In genomic region chr17:67613961-67614360, GRCh38 we compare ENCODE assay signal across 24 cellular contexts.
DNase-seq lines count a peak whose midpoint lies in the region; ATAC-seq, FAIRE-seq and TF ChIP-seq lines count a peak whose summit lies in the region.
"Had no signal": no experiment of that assay in that cellular context is flagged by ENCODE, and none has a peak within 500 bp of the region (broad histone marks: within the 10 kb centered on the region; RNA-seq: fewer than 3 reads in every experiment).

No MANE protein-coding gene starts in this region.

- no peak overlapping the region for H3K4me3 Mint-ChIP-seq in activated naive CD8-positive, alpha-beta T cell
- no peak overlapping the region for H3K4me3 Mint-ChIP-seq in activated naive CD8-positive, alpha-beta T cell treated with anti-CD3 and anti-CD28 coated beads, Interleukin-2, amount 50 U/mL, for 24 hours
- no peak overlapping the region for H3K4me3 Mint-ChIP-seq in WTC11
- H3K4me3 Mint-ChIP-seq: CD14-positive monocyte, GM23338 had no signal

- POLR2A ChIA-PET in WTC11 (lab: Charles Lee) = no interaction called here

- no peak for ATAC-seq in activated naive CD8-positive, alpha-beta T cell treated with anti-CD3 and anti-CD28 coated beads, Interleukin-2, amount 50 U/mL, for 24 hours
- ATAC-seq in WTC11 (no peak), heart left ventricle (no peak)
- ATAC-seq: GM23338 had no signal

- CTCF ChIA-PET in WTC11 (lab: Charles Lee) = no interaction called here

- TF ChIP-seq POLR2A in heart left ventricle (IDR thresholded peaks at IDR 0.05) = no peak

- H3K4me1 Mint-ChIP-seq in activated naive CD8-positive, alpha-beta T cell (ENCODE audit: low read depth) = peaks cover 12% of the 10 kb centered on the region
- peaks cover 10% of the 10 kb centered on the region for H3K4me1 Mint-ChIP-seq in activated naive CD8-positive, alpha-beta T cell treated with anti-CD3 and anti-CD28 coated beads, Interleukin-2, amount 50 U/mL, for 24 hours
- 0 out of 2 replicates have a peak, but pooled peaks cover 3% of the 10 kb centered on the region for H3K4me1 Mint-ChIP-seq in WTC11

- H3K9me3 Mint-ChIP-seq in activated naive CD8-positive, alpha-beta T cell (ENCODE audit: low read depth) = no peaks in the 10 kb centered on the region
- H3K9me3 Mint-ChIP-seq in activated naive CD8-positive, alpha-beta T cell treated with anti-CD3 and anti-CD28 coated beads, Interleukin-2, amount 50 U/mL, for 24 hours = no peaks in the 10 kb centered on the region
- no peaks in the 10 kb centered on the region for H3K9me3 Mint-ChIP-seq in WTC11
- H3K9me3 Mint-ChIP-seq: GM23338 had no signal

- H4K20me1 ChIP-seq in keratinocyte (ENCODE audit: control insufficient read depth, extremely low read depth, insufficient read depth, low read length) = no peaks in the 10 kb centered on the region

- dilution Hi-C loops in keratinocyte (cut with MboI; ENCODE audit: extremely low pct_ligation_motif_present, low sequenced_read_pairs) = no loop called here

- H3K9me3 ChIP-seq in keratinocyte (ENCODE audit: control insufficient read depth, low read depth, low read length) (no peaks in the 10 kb centered on the region), heart left ventricle (no peaks in the 10 kb centered on the region)
- H3K9me3 ChIP-seq: MG63, Peyer's patch had no signal

- DNase-seq in activated naive CD8-positive, alpha-beta T cell treated with anti-CD3 and anti-CD28 coated beads, Interleukin-2, amount 50 U/mL, for 24 hours = no peak
- DNase-seq in WTC11 (ENCODE audit: low spot score) (no peak), keratinocyte (ENCODE audit: low read depth, low spot score) (no peak), HPDE6-E6E7 (ENCODE audit: extremely low spot score) (no peak), heart left ventricle (no peak), cerebellar nuclear complex (lab: John Stamatoyannopoulos, UW) (no peak)
- DNase-seq: ACHN; AML-193; COR-L47; DMS153; GDM1; HCEC 1CT; Kasumi-1; MG63; NCI-H1092; NCI-H146; NCI-H2081; NCI-H748 treated with DMSO at 0.1 percent for 48 hours; NK-92 treated with Interleukin-12 subunit alpha and Interleukin-12 subunit beta, amount 100 ng/mL, for 24 hours had no signal

- H2AFZ ChIP-seq in keratinocyte (ENCODE audit: control insufficient read depth, low read length) = no peak overlapping the region
- H2AFZ ChIP-seq: GM23338 had no signal

- peaks cover 22% of the 10 kb centered on the region for H3K4me1 ChIP-seq in keratinocyte (ENCODE audit: control insufficient read depth, extremely low read depth, insufficient read depth, low read length)
- H3K4me1 ChIP-seq in heart left ventricle = peaks cover 0 to 14% (median 0%) of the 10 kb centered on the region in 12 donors
- H3K4me1 ChIP-seq: Peyer's patch had no signal

- H3K9me1 ChIP-seq in keratinocyte (ENCODE audit: control insufficient read depth, extremely low read depth, insufficient read depth, low read length) = peaks cover 3% of the 10 kb centered on the region

- H3K4me2 ChIP-seq in keratinocyte (ENCODE audit: control insufficient read depth, extremely low read depth, insufficient read depth, low read depth, low read length) = peak overlapping the region; percentile 6
- H3K4me2 ChIP-seq: GM23338 had no signal

- TF ChIP-seq CTCF in WTC11 (IDR thresholded peaks at IDR 0.05) (no peak), keratinocyte (optimal IDR thresholded peaks at IDR 0.05 in 1 of 3, IDR thresholded peaks at IDR 0.05 in 1 of 3, conservative IDR thresholded peaks at IDR 0.05 in 1 of 3; ENCODE audit: extremely low read depth in 1 of 3, insufficient read depth in 2 of 3, low read length in 3 of 3) (no peak), heart left ventricle (IDR thresholded peaks at IDR 0.05) (no peak)

- H3K27ac Mint-ChIP-seq in activated naive CD8-positive, alpha-beta T cell = peak overlapping the region; percentile 54
- no peak overlapping the region for H3K27ac Mint-ChIP-seq in activated naive CD8-positive, alpha-beta T cell treated with anti-CD3 and anti-CD28 coated beads, Interleukin-2, amount 50 U/mL, for 24 hours
- H3K27ac Mint-ChIP-seq in WTC11 = peak overlapping the region; percentile 80
- H3K27ac Mint-ChIP-seq: CD14-positive monocyte, GM23338 had no signal

- peaks cover 4% of the 10 kb centered on the region for H3K36me3 Mint-ChIP-seq in activated naive CD8-positive, alpha-beta T cell
- H3K36me3 Mint-ChIP-seq in activated naive CD8-positive, alpha-beta T cell treated with anti-CD3 and anti-CD28 coated beads, Interleukin-2, amount 50 U/mL, for 24 hours (ENCODE audit: low read depth) = peaks cover 5% of the 10 kb centered on the region
- H3K36me3 Mint-ChIP-seq in WTC11 = no peaks in the 10 kb centered on the region

- H3K36me3 ChIP-seq in keratinocyte (ENCODE audit: control insufficient read depth in 2 of 2, extremely low read depth in 1 of 2, insufficient read depth in 2 of 2, low read length in 2 of 2) = peaks cover 0 to 2% of the 10 kb centered on the region in 2 experiments
- peaks cover 0 to 7% (median 0%) of the 10 kb centered on the region in 9 donors for H3K36me3 ChIP-seq in heart left ventricle
- H3K36me3 ChIP-seq: MG63, Peyer's patch had no signal

- H3K4me3 ChIP-seq in keratinocyte (ENCODE audit: control insufficient read depth in 2 of 3, extremely low read depth in 1 of 3, insufficient read depth in 2 of 3, low read depth in 1 of 3, low read length in 3 of 3) (no peak overlapping the region), heart left ventricle (no peak overlapping the region)
- H3K4me3 ChIP-seq: GM23338, MG63, Peyer's patch had no signal

- H3K27me3 Mint-ChIP-seq in activated naive CD8-positive, alpha-beta T cell = no peaks in the 10 kb centered on the region
- no peaks in the 10 kb centered on the region for H3K27me3 Mint-ChIP-seq in activated naive CD8-positive, alpha-beta T cell treated with anti-CD3 and anti-CD28 coated beads, Interleukin-2, amount 50 U/mL, for 24 hours
- no peaks in the 10 kb centered on the region for H3K27me3 Mint-ChIP-seq in WTC11 (ENCODE audit: low read depth)

- no peaks in the 10 kb centered on the region for H3K27me3 ChIP-seq in keratinocyte (ENCODE audit: control insufficient read depth, extremely low read depth, insufficient read depth, low read length)
- no peaks in the 10 kb centered on the region for H3K27me3 ChIP-seq in heart left ventricle
- H3K27me3 ChIP-seq: MG63, Peyer's patch had no signal

- H3K27ac ChIP-seq in keratinocyte (ENCODE audit: control insufficient read depth, insufficient read depth, low read length) = no peak overlapping the region
- H3K27ac ChIP-seq in heart left ventricle = no peak overlapping the region
- H3K27ac ChIP-seq: Peyer's patch had no signal

- H3K79me2 ChIP-seq in keratinocyte (ENCODE audit: control insufficient read depth, insufficient read depth, low read length) = no peaks in the 10 kb centered on the region

- no peak for FAIRE-seq in keratinocyte (lab: Jason Lieb, UNC)
- FAIRE-seq: GM12891 had no signal

- intact Hi-C loops in heart left ventricle (cut with DNase I) = no loop called here

- no peak overlapping the region for H3K9ac ChIP-seq in keratinocyte (ENCODE audit: control insufficient read depth, extremely low read depth, insufficient read depth, low read length)

- 95 to 97% (median 97%) methylated on average over 7 of the region's 7 CpGs for WGBS in heart left ventricle, 4 donors

TF ChIP-seq in WTC11, 78 proteins besides CTCF, POLR2A, EP300 and RAD21 (continues in another document):
- TF ChIP-seq, protein P1, sequence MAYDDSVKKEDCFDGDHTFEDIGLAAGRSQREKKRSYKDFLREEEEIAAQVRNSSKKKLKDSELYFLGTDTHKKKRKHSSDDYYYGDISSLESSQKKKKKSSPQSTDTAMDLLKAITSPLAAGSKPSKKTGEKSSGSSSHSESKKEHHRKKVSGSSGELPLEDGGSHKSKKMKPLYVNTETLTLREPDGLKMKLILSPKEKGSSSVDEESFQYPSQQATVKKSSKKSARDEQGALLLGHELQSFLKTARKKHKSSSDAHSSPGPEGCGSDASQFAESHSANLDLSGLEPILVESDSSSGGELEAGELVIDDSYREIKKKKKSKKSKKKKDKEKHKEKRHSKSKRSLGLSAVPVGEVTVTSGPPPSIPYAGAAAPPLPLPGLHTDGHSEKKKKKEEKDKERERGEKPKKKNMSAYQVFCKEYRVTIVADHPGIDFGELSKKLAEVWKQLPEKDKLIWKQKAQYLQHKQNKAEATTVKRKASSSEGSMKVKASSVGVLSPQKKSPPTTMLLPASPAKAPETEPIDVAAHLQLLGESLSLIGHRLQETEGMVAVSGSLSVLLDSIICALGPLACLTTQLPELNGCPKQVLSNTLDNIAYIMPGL (CRISPR knock-in tag; IDR thresholded peaks at IDR 0.05) = no peak
- TF ChIP-seq MAX (CRISPR knock-in tag; IDR thresholded peaks at IDR 0.05) = no peak
- no peak for TF ChIP-seq E2F1 (CRISPR knock-in tag; IDR thresholded peaks at IDR 0.05)
- TF ChIP-seq, protein P2, sequence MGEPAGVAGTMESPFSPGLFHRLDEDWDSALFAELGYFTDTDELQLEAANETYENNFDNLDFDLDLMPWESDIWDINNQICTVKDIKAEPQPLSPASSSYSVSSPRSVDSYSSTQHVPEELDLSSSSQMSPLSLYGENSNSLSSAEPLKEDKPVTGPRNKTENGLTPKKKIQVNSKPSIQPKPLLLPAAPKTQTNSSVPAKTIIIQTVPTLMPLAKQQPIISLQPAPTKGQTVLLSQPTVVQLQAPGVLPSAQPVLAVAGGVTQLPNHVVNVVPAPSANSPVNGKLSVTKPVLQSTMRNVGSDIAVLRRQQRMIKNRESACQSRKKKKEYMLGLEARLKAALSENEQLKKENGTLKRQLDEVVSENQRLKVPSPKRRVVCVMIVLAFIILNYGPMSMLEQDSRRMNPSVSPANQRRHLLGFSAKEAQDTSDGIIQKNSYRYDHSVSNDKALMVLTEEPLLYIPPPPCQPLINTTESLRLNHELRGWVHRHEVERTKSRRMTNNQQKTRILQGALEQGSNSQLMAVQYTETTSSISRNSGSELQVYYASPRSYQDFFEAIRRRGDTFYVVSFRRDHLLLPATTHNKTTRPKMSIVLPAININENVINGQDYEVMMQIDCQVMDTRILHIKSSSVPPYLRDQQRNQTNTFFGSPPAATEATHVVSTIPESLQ (CRISPR knock-in tag; IDR thresholded peaks at IDR 0.05) = no peak
- no peak for TF ChIP-seq ZNF263 (CRISPR knock-in tag; IDR thresholded peaks at IDR 0.05; ENCODE audit: low read depth)
- no peak for TF ChIP-seq PRRX2 (CRISPR knock-in tag; IDR thresholded peaks at IDR 0.05)
